Comparison of ENCODE assay signal across 8 cellular contexts in genomic region chrX:30577362-30577961, GRCh38. TPM values are rescaled to one million over a fixed set of nuclear protein-coding genes. Genes with fewer than 3 reads are reported as not detected.
DNase-seq lines count a peak whose midpoint lies in the region; ATAC-seq, FAIRE-seq and TF ChIP-seq lines count a peak whose summit lies in the region.

TSS of gene TASL (minus strand) at chrX:30577766. CDS start at chrX:30560355, 17,411 bp downstream.

- peak within 1 kb of the TSS; percentile 97 for H3K4me2 ChIP-seq in GM12878 (ENCODE audit: control insufficient read depth, insufficient read depth)

- H4K20me1 ChIP-seq in GM12878 (ENCODE audit: control insufficient read depth, insufficient read depth) = no peaks in the 10 kb centered on the region

- intact Hi-C loops in GM12878 (cut with micrococcal nuclease; ENCODE audit: unreplicated experiment) (loop anchor here (2.0 to 10.0 kb wide), 5 partner anchors 15 to 657 kb away; partner anchors contain the start of genes GK and TAB3), stomach (cut with DNase I; ENCODE audit: low total_unique reads) (no loop called here)

- H2AFZ ChIP-seq in GM12878 (ENCODE audit: control insufficient read depth, low read depth, low read length) = peak within 1 kb of the TSS; percentile 52

- TF ChIP-seq RAD21 in GM12878 (IDR thresholded peaks at IDR 0.05; ENCODE audit: insufficient read depth, low read depth, low read length) = no peak

- H3K79me2 ChIP-seq in GM12878 (ENCODE audit: control insufficient read depth, insufficient read depth, low read length) = peaks cover 45% of the 10 kb centered on the region

- TF ChIP-seq EP300 in GM12878 (IDR thresholded peaks at IDR 0.05; ENCODE audit: borderline replicate concordance in 1 of 2, control insufficient read depth in 1 of 2, low read depth in 2 of 2, low read length in 2 of 2) (peak; percentile 94 to 96), stomach (IDR thresholded peaks at IDR 0.05) (no peak)

- SMC1A ChIA-PET in GM12878 (lab: Charles Lee; ENCODE audit: uncharacterized antibody, unreplicated experiment) = interaction anchor here (0.9 to 5.4 kb wide), 9 partner anchors 8 to 246 kb away, joined by 3 to 45 read pairs (median 5); no protein-coding TSS in a partner anchor

- peaks cover 0 to 7% of the 10 kb centered on the region in 2 experiments; a peak in 1 of 4 replicates for H3K36me3 ChIP-seq in GM12878 (ENCODE audit: control insufficient read depth in 2 of 2, insufficient read depth in 2 of 2, low read length in 1 of 2)
- no peaks in the 10 kb centered on the region for H3K36me3 ChIP-seq in stomach

- peak within 1 kb of the TSS; percentile 98 for H3K4me3 ChIP-seq in GM12878
- H3K4me3 ChIP-seq in stomach = no peak within 1 kb of the TSS

- WGBS in GM12878 (ENCODE audit: insufficient coverage, insufficient replicate concordance, low lambda C conversion rate, missing lambda C conversion rate) = under 1% methylated on average over 10 of the region's 10 CpGs
- WGBS in stomach, 5 donors = 67 to 72% (median 70%) methylated on average over 10 of the region's 10 CpGs

- RAD21 ChIA-PET in GM12878 (lab: Charles Lee; ENCODE audit: unreplicated experiment) = interaction anchor here (0.7 to 2.8 kb wide), 5 partner anchors 8 to 139 kb away, joined by 3 to 31 read pairs (median 4); no protein-coding TSS in a partner anchor

- DNase-seq in NCI-H2227 (lab: John Stamatoyannopoulos, UW; ENCODE audit: unreplicated experiment) (peak; percentile 8), GM12878 (ENCODE audit: low read depth, low spot score) (peak; percentile 94), stomach (no peak), NCI-H2029 (lab: John Stamatoyannopoulos, UW) (no peak), NCI-H2029 treated with DMSO at 0.1 percent for 48 hours (lab: John Stamatoyannopoulos, UW) (no peak)
- no peak for DNase-seq in effector CD8-positive, alpha-beta T cell (lab: John Stamatoyannopoulos, UW)

- TF ChIP-seq CTCF in GM12878 (IDR thresholded peaks at IDR 0.05 in 2 of 3, conservative IDR thresholded peaks at IDR 0.05 in 1 of 3; ENCODE audit: control insufficient read depth in 2 of 3, extremely low read depth in 1 of 3, insufficient read depth in 1 of 3, low read depth in 3 of 3, low read length in 3 of 3) = no peak
- TF ChIP-seq CTCF in stomach (IDR thresholded peaks at IDR 0.05) = no peak

- FAIRE-seq in GM12878 (lab: Jason Lieb, UNC) = peak; percentile 89

- no peaks in the 10 kb centered on the region; the same call in 2 of the 3 replicates for H3K9me3 ChIP-seq in GM12878 (replicated peaks; ENCODE audit: control insufficient read depth, insufficient read depth, low read length)
- no peaks in the 10 kb centered on the region for H3K9me3 ChIP-seq in stomach

- peak within 1 kb of the TSS; percentile 99 for H3K27ac ChIP-seq in GM12878 (ENCODE audit: control insufficient read depth, insufficient read depth)
- peak within 1 kb of the TSS in 3 of 5 donors; percentile 17 to 54 (median 46) for H3K27ac ChIP-seq in stomach

- ATAC-seq in GM18519 (IDR thresholded peaks at IDR 0.05; ENCODE audit: low FRiP score, unreplicated experiment) = peak; percentile 67
- ATAC-seq in HG02610 (IDR thresholded peaks at IDR 0.05; ENCODE audit: unreplicated experiment) = peak; percentile 82
- ATAC-seq in GM12878 = peak; percentile 83

- in situ Hi-C loops in GM12878 (cut with MboI) = loop anchor here (10.0 kb wide), 1 partner anchor 1023 kb away; no protein-coding TSS in a partner anchor

- BruUV-seq in GM12878 (replicated peaks; lab: Mats Ljungman, UMichigan) = TSS peak; percentile 90

- POLR2A ChIA-PET in GM12878 (lab: Charles Lee) = interaction anchor here (1.2 to 3.2 kb wide), 8 partner anchors 9 to 19 kb away, joined by 4 to 31 read pairs (median 7); no protein-coding TSS in a partner anchor

- CTCF ChIA-PET in GM12878 (lab: Yijun Ruan, JAX) = interaction anchor here (1.0 to 2.8 kb wide), 3 partner anchors 12 to 19 kb away, joined by 4 to 23 read pairs (median 23); no protein-coding TSS in a partner anchor

- H3K9ac ChIP-seq in GM12878 (ENCODE audit: control insufficient read depth, insufficient read depth, low read length) = peak within 1 kb of the TSS; percentile 85

- H3K27me3 ChIP-seq in GM12878 (replicated peaks in 1 of 2; ENCODE audit: control insufficient read depth in 2 of 2, insufficient read depth in 2 of 2, low read length in 1 of 2) = no peaks in the 10 kb centered on the region
- H3K27me3 ChIP-seq in stomach = no peaks in the 10 kb centered on the region

- H3K4me1 ChIP-seq in GM12878 (ENCODE audit: control insufficient read depth, insufficient read depth, low read length) (peaks cover 16% of the 10 kb centered on the region), stomach (no peaks in the 10 kb centered on the region)

- TF ChIP-seq POLR2A in GM12878 (IDR thresholded peaks at IDR 0.05; ENCODE audit: low read depth, low read length) = peak; percentile 60
- no peak for TF ChIP-seq POLR2A in stomach (IDR thresholded peaks at IDR 0.05)

TF ChIP-seq in GM12878, 131 proteins besides CTCF, POLR2A, EP300 and RAD21 (continues in another document):
- TF ChIP-seq MTA2 (IDR thresholded peaks at IDR 0.05; ENCODE audit: low read depth) = peak; percentile 95
- peak; percentile 63 for TF ChIP-seq MEF2A (IDR thresholded peaks at IDR 0.05; ENCODE audit: insufficient read depth, low read depth, low read length)
- TF ChIP-seq FOS (IDR thresholded peaks at IDR 0.05; ENCODE audit: borderline replicate concordance, extremely low read depth, insufficient read length) = no peak
- no peak for TF ChIP-seq CEBPZ (IDR thresholded peaks at IDR 0.05; ENCODE audit: low read depth, low read length)
- no peak for TF ChIP-seq NR2C2 (IDR thresholded peaks at IDR 0.05; ENCODE audit: borderline replicate concordance, control insufficient read depth, insufficient read length, low read depth)
- TF ChIP-seq EGR1 (IDR thresholded peaks at IDR 0.05; ENCODE audit: borderline replicate concordance in 1 of 2, low read depth in 2 of 2, low read length in 2 of 2) = no peak
- TF ChIP-seq RCOR1 (conservative IDR thresholded peaks at IDR 0.05; ENCODE audit: low read depth, low read length) = peak; percentile 91; the same call in 1 of the 2 replicates

RNA-seq across cellular contexts. Expression of gene TASL, which starts in this region (rescaled TPM):
- total RNA-seq in GM12878 (2013; cell fraction: nucleolus; rRNA removed) = 21.6 and 24.6 TPM in 2 replicates
- total RNA-seq in GM12878 (2014; rRNA removed) (16.3 and 18.5 TPM in 2 replicates), GM12878 (2014; rRNA removed; fragmentation: Illumina TruSeq; extraction: Trizol) (27.4 and 29.7 TPM in 2 replicates), GM12878 (2021) (11.8 and 12.4 TPM in 2 replicates), stomach (1 to 10 TPM in 2 of 5 donors, under 1 TPM in 1, not detected in 2; 0.92 to 9.3 (median 6.4) TPM)
- polyA plus RNA-seq in GM12878 (2011; ENCODE audit: low read depth) = 11.5 TPM
- polyA plus RNA-seq in GM12878 (2011; rRNA removed) (107 and 145 TPM in 2 replicates), GM12878 (2014; fragmentation: Illumina TruSeq; extraction: Trizol) (26.8 and 32.5 TPM in 2 replicates), GM12878 (2014; fragmentation: Nextera tagmentation; extraction: Ambion mirVana) (10 to 100 TPM; 18.2 to 19.4 TPM), GM12878 (2014; rRNA removed) (11.6 and 13.4 TPM in 2 replicates), GM12878 (2016; fragmentation: Nextera tagmentation; extraction: Ambion mirVana) (10 to 100 TPM; 18.3 to 18.4 TPM), stomach (1 to 10 TPM in 1 of 3 donors, under 1 TPM in 2; 0.10 to 1.1 (median 0.76) TPM)
- polyA plus RNA-seq in GM12878 (2011; cell fraction: cytosol; rRNA removed) = 51.3 and 59.1 TPM in 2 replicates
- 21.7 and 26.6 TPM in 2 replicates for polyA plus RNA-seq in GM12878 (2011; cell fraction: nucleus; rRNA removed)
- 9.9 and 13.4 TPM in 2 replicates for polyA plus RNA-seq in GM12878 (2012)
- polyA minus RNA-seq in GM12878 (2011; rRNA and poly(A)+ RNA removed) = 50.6 and 58.2 TPM in 2 replicates
- 18.8 and 22.4 TPM in 2 replicates for polyA minus RNA-seq in GM12878 (2011; cell fraction: cytosol; rRNA and poly(A)+ RNA removed)
- 18.3 and 26.7 TPM in 2 replicates for polyA minus RNA-seq in GM12878 (2011; cell fraction: nucleus; rRNA and poly(A)+ RNA removed)

Comparison
In these comparisons a context has a peak if more than half of its experiments do, and no peak if none do; other contexts are left out.
1. RNA of gene TASL (polyA plus RNA-seq): 9.9 to 145 TPM in GM12878; 0.10 to 1.1 TPM in stomach; every median in the first group is over 4 times any median in the second.
2. DNase-seq: peak in NCI-H2227 (single experiment) and GM12878 (single experiment); none in stomach (single experiment), NCI-H2029 (single experiment), effector CD8-positive, alpha-beta T cell (single experiment) and NCI-H2029 treated with DMSO at 0.1 percent for 48 hours (single experiment).
3. Peak in every context shown above with its lines, with median percentiles within 50 percentile points of each other: ATAC-seq.